ENCODE assay signal across 1 cellular context in the genomic region with DNA sequence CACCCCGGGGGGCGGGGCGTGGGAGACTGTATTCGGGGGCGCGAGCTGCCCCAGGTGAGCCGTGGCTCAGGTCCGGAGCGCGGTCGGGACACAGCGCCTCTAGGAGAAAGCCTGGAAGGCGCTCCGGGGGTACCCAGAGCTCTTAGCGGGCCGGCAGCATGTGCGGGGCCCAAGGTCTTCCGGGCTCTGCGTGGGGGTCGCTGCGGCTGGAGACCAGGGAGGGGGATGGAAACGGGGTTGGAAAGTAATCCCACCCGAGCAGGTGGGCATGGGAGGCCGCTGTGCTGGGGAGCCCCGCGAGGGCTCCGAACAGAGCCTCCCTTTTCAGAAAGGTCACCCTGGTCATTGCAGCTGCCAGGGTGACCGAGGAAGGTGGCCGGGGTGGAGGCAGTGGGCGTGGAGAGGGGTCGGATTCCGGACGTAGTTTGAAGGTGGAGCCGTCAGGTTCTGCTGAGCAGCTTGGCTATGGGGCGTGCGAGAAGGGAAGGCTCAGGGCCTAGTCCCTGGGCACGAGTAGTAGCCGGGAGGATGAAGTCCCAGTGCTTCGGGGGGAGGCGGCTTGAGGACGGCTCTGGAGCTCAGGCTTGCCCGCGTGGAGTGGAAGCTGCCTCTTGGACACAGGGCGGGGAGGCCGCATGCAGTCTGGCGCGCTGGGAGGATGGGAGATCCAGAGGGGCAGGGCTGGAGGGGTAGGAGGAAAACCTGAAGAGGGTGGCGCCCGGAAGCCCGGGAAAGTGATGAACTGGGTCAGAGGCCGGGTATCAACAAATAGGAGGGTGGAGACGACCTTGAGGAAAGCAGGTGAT.
TF ChIP-seq lines count a peak whose summit lies in the region.

Gene SIRT5 (plus strand): TSS at position 31 of the 806 bp plus-strand sequence. CDS start 9,510 bp downstream, outside the sequence.

TF ChIP-seq in HCT116, 20 proteins besides CTCF, POLR2A, EP300 and RAD21 (continued from another document):
- TF ChIP-seq ATF3 (IDR thresholded peaks at IDR 0.05) = no peak
- peak; percentile 26 for TF ChIP-seq SP1 (IDR thresholded peaks at IDR 0.05; ENCODE audit: low read depth)
- TF ChIP-seq TCF7L2 (IDR thresholded peaks at IDR 0.05; ENCODE audit: borderline replicate concordance, extremely low read depth, insufficient read depth, insufficient read length) = peak; percentile 36
- peak; percentile 74 for TF ChIP-seq POLR2AphosphoS5 (IDR thresholded peaks at IDR 0.05; ENCODE audit: low read depth, low read length)
- TF ChIP-seq EGR1 (IDR thresholded peaks at IDR 0.05; ENCODE audit: low read depth) = peak; percentile 72; the same call in 1 of the 2 replicates
- TF ChIP-seq, protein P1, sequence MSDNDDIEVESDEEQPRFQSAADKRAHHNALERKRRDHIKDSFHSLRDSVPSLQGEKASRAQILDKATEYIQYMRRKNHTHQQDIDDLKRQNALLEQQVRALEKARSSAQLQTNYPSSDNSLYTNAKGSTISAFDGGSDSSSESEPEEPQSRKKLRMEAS (IDR thresholded peaks at IDR 0.05) = peak; percentile 68; the same call in 1 of the 2 replicates
- TF ChIP-seq FOSL1 (IDR thresholded peaks at IDR 0.05; ENCODE audit: low read depth) = no peak
- no peak; the same call in 1 of the 2 replicates for TF ChIP-seq ELF1 (IDR thresholded peaks at IDR 0.05; ENCODE audit: borderline replicate concordance, low read depth)
TF ChIP-seq in HCT116: peak in this region for 9.
